10 cellular contexts compared by ENCODE assay signal in the genomic region with DNA sequence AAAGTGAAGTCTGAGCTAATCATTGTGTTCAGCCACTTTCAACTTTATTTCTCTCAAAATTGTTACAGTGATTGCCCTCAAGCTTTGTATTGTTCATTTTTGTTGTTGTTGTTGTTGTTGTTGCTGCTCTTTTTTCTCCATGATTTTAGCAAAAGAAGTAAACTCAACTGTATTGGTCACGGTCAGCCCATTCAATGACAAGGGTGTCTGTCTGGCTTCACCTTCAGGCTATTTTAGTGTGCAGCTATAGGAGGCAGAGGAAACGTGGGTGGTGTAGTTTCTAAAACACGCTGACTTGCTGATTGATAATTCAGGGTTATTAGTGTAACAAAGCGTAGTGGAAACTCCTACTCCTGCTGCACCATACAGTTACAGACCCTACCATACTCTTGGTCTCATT.
A peak's percentile ranks its signal among the peaks of the same experiment; 100 is the strongest.
DNase-seq lines count a peak whose midpoint lies in the region; ATAC-seq and TF ChIP-seq lines count a peak whose summit lies in the region.
"Had no signal": no experiment of that assay in that cellular context is flagged by ENCODE, and none has a peak within 500 bp of the region (broad histone marks: within the 10 kb centered on the region; RNA-seq: fewer than 3 reads in every experiment).

No MANE protein-coding gene starts in this region.

- DNase-seq in BE2C (peak; percentile 12), gastrocnemius medialis (no peak), NAMALWA (ENCODE audit: low spot score) (no peak), HEK293T (ENCODE audit: extremely low spot score) (no peak), mammary epithelial cell (no peak)
- DNase-seq: activated CD4-positive, alpha-beta memory T cell treated with anti-CD3 and anti-CD28 coated beads, Interleukin-2, amount 10 ng/mL, durations not matched to agents 7 days and 5 days had no signal

- H3K27ac ChIP-seq in gastrocnemius medialis: no peak overlapping the region
- no peak overlapping the region for H3K27ac ChIP-seq in mammary epithelial cell (ENCODE audit: insufficient read depth, low read depth, low read length)
- H3K27ac ChIP-seq: neural progenitor cell had no signal

- no peaks in the 10 kb centered on the region for H4K20me1 ChIP-seq in mammary epithelial cell (ENCODE audit: insufficient read depth, low read length)

- in situ Hi-C loops in gastrocnemius medialis (cut with MboI; ENCODE audit: low sequenced_read_pairs in 4 of 4) (no loop called here), mammary epithelial cell (cut with MboI; ENCODE audit: low sequenced_read_pairs in 2 of 2) (no loop called here)

- H3K4me1 ChIP-seq in BE2C (peaks cover 11% of the 10 kb centered on the region), gastrocnemius medialis (peaks cover 19 to 20% of the 10 kb centered on the region in 2 donors), mammary epithelial cell (ENCODE audit: insufficient read depth, low read length) (no peaks in the 10 kb centered on the region)

- 76% methylated on average over 4 of the region's 4 CpGs for WGBS in mammary epithelial cell (ENCODE audit: low coverage, missing lambda C conversion rate)

- H3K36me3 ChIP-seq in BE2C (no peaks in the 10 kb centered on the region), gastrocnemius medialis (no peaks in the 10 kb centered on the region), mammary epithelial cell (ENCODE audit: insufficient read depth, low read length) (no peaks in the 10 kb centered on the region)
- H3K36me3 ChIP-seq: neural progenitor cell had no signal

- CTCF ChIA-PET in HEK293T (lab: Yijun Ruan, JAX) (no interaction called here), mammary epithelial cell (lab: Charles Lee; ENCODE audit: low non-redundant PET) (no interaction called here)

- H3K79me2 ChIP-seq in mammary epithelial cell (ENCODE audit: insufficient read depth, low read length): no peaks in the 10 kb centered on the region

- TF ChIP-seq CTCF in BE2C (IDR thresholded peaks at IDR 0.05; ENCODE audit: low read depth, low read length) (no peak), gastrocnemius medialis (IDR thresholded peaks at IDR 0.05 in 4 of 5, conservative IDR thresholded peaks at IDR 0.05 in 1 of 5) (no peak), mammary epithelial cell (conservative IDR thresholded peaks at IDR 0.05 in 1 of 2, IDR thresholded peaks at IDR 0.05 in 1 of 2; ENCODE audit: extremely low read depth in 1 of 2, insufficient read depth in 1 of 2, low read depth in 1 of 2, low read length in 2 of 2) (no peak)

- intact Hi-C loops in gastrocnemius medialis (cut with DNase I; ENCODE audit: low total_unique reads) (loop anchor here (10.0 kb wide), 3 partner anchors 286 to 386 kb away; partner anchors contain the start of gene UBE2E2), mammary epithelial cell (cut with micrococcal nuclease) (no loop called here)

- peak; percentile 62 for ATAC-seq in GM19043 (IDR thresholded peaks at IDR 0.05; ENCODE audit: low read depth, unreplicated experiment)
- ATAC-seq in HG02610 (IDR thresholded peaks at IDR 0.05; ENCODE audit: unreplicated experiment): peak; percentile 73
- ATAC-seq in HG03439 (IDR thresholded peaks at IDR 0.05; ENCODE audit: unreplicated experiment): peak; percentile 87
- ATAC-seq in gastrocnemius medialis: no peak

- no peak for TF ChIP-seq POLR2A in gastrocnemius medialis (IDR thresholded peaks at IDR 0.05)

- no peaks in the 10 kb centered on the region for H3K27me3 ChIP-seq in BE2C
- H3K27me3 ChIP-seq in gastrocnemius medialis: no peaks in the 10 kb centered on the region
- H3K27me3 ChIP-seq in mammary epithelial cell (ENCODE audit: insufficient read depth, low read length): no peaks in the 10 kb centered on the region
- H3K27me3 ChIP-seq: neural progenitor cell had no signal

- BruUV-seq in mammary epithelial cell (replicated peaks; lab: Mats Ljungman, UMichigan): no TSS peak

- POLR2A ChIA-PET in HEK293T (lab: Yijun Ruan, JAX): no interaction called here

- H3K4me3 ChIP-seq in BE2C (ENCODE audit: low read depth, low read length): peak overlapping the region; percentile 15
- H3K4me3 ChIP-seq in gastrocnemius medialis: no peak overlapping the region
- no peak overlapping the region for H3K4me3 ChIP-seq in mammary epithelial cell (replicated peaks in 1 of 3; ENCODE audit: insufficient read depth in 1 of 3, low read depth in 2 of 3, low read length in 3 of 3)
- H3K4me3 ChIP-seq: neural progenitor cell had no signal

- H3K9ac ChIP-seq in mammary epithelial cell (ENCODE audit: insufficient read depth, low read length): no peak overlapping the region
- H3K9ac ChIP-seq: neural progenitor cell had no signal

- H3K4me2 ChIP-seq in mammary epithelial cell (ENCODE audit: insufficient read depth, low read depth, low read length): no peak overlapping the region
- H3K4me2 ChIP-seq: neural progenitor cell had no signal

- H3K9me3 ChIP-seq in BE2C: no peaks in the 10 kb centered on the region
- no peaks in the 10 kb centered on the region for H3K9me3 ChIP-seq in gastrocnemius medialis
- H3K9me3 ChIP-seq in mammary epithelial cell (replicated peaks; ENCODE audit: insufficient read depth, low read length): no peaks in the 10 kb centered on the region

- H2AFZ ChIP-seq in mammary epithelial cell (ENCODE audit: low read depth, low read length): no peak overlapping the region
- H2AFZ ChIP-seq: neural progenitor cell had no signal

- dilution Hi-C loops in mammary epithelial cell (cut with HindIII; ENCODE audit: low sequenced_read_pairs): no loop called here

TF ChIP-seq in HEK293T, 16 proteins besides CTCF, POLR2A, EP300 and RAD21:
- TF ChIP-seq HDGF (IDR thresholded peaks at IDR 0.05; ENCODE audit: borderline replicate concordance) (no peak), SP1 (IDR thresholded peaks at IDR 0.05) (no peak), CTBP1 (IDR thresholded peaks at IDR 0.05; ENCODE audit: borderline replicate concordance) (no peak), SUZ12 (IDR thresholded peaks at IDR 0.05) (no peak), ZNF384 (IDR thresholded peaks at IDR 0.05) (no peak), FOXM1 (IDR thresholded peaks at IDR 0.05; ENCODE audit: borderline replicate concordance) (no peak), L3MBTL2 (conservative IDR thresholded peaks at IDR 0.05) (no peak), ELF4 (IDR thresholded peaks at IDR 0.05) (no peak), BHLHE40 (IDR thresholded peaks at IDR 0.05; ENCODE audit: borderline replicate concordance) (no peak), FOXA1 (IDR thresholded peaks at IDR 0.05) (no peak)
- TF ChIP-seq, protein P1, sequence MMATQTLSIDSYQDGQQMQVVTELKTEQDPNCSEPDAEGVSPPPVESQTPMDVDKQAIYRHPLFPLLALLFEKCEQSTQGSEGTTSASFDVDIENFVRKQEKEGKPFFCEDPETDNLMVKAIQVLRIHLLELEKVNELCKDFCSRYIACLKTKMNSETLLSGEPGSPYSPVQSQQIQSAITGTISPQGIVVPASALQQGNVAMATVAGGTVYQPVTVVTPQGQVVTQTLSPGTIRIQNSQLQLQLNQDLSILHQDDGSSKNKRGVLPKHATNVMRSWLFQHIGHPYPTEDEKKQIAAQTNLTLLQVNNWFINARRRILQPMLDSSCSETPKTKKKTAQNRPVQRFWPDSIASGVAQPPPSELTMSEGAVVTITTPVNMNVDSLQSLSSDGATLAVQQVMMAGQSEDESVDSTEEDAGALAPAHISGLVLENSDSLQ (IDR thresholded peaks at IDR 0.05): no peak
TF ChIP-seq in HEK293T: peak in this region for 0.

Comparison
In these comparisons a context has a peak if more than half of its experiments do, and no peak if none do; other contexts are left out.
1. ATAC-seq: peak in GM19043 (single experiment), HG02610 (single experiment) and HG03439 (single experiment); none in gastrocnemius medialis (0 of 2).